ENCODE assay signal across 34 cellular contexts in the genomic region with DNA sequence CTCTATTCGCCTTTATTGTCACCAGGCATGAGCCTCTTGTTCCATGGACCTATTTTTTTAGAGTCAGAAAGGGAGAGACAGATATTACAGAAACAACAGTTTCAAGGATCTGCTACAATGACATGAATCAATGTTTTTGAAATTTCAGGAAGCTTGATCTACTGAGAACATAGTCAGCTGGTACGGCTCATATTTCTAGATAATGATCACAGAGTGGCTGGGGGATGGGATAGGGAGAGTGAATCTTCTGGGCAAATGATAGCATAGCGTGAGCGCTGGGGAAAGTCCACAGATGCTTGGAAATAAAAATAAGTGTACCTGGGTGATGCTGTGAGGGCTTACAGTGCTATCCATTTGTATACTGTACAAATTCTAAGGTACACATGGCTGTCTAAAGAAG.
A peak's percentile ranks its signal among the peaks of the same experiment; 100 is the strongest.
DNase-seq lines count a peak whose midpoint lies in the region; ATAC-seq and TF ChIP-seq lines count a peak whose summit lies in the region.
"Had no signal": no experiment of that assay in that cellular context is flagged by ENCODE, and none has a peak within 500 bp of the region (broad histone marks: within the 10 kb centered on the region; RNA-seq: fewer than 3 reads in every experiment).

No MANE protein-coding gene starts in this region.

- TF ChIP-seq POLR2A in vagina (IDR thresholded peaks at IDR 0.05): no peak

- peaks cover 24% of the 10 kb centered on the region for H3K4me1 ChIP-seq in vagina
- H3K4me1 ChIP-seq: left lung had no signal

- no peaks in the 10 kb centered on the region for H3K27me3 Mint-ChIP-seq in activated B cell treated with CpG ODN at 0.5 μM for 24 hours

- no peaks in the 10 kb centered on the region for H3K27me3 ChIP-seq in vagina
- H3K27me3 ChIP-seq: left lung, right lobe of liver had no signal

- TF ChIP-seq CTCF in activated B cell treated with CpG ODN at 0.5 μM for 24 hours (IDR thresholded peaks at IDR 0.05) (no peak), vagina (IDR thresholded peaks at IDR 0.05) (no peak)

- intact Hi-C loops in activated B cell treated with CpG ODN at 0.5 μM for 24 hours (cut with micrococcal nuclease): no loop called here
- intact Hi-C loops in vagina (cut with DNase I): no loop called here

- POLR2A ChIA-PET in activated B cell treated with CpG ODN at 0.5 μM for 24 hours (lab: Charles Lee): no interaction called here

- no peaks in the 10 kb centered on the region for H3K9me3 ChIP-seq in vagina
- H3K9me3 ChIP-seq: left lung, right lobe of liver had no signal

- peak overlapping the region; percentile 15 for H3K27ac Mint-ChIP-seq in activated B cell treated with CpG ODN at 0.5 μM for 24 hours
- H3K27ac Mint-ChIP-seq: activated naive CD4-positive, alpha-beta T cell treated with anti-CD3 and anti-CD28 coated beads, Interleukin-2, amount 50 U/mL, for 24 hours; GM23338; HFFc6; natural killer cell treated with Interleukin-12 subunit alpha and Interleukin-12 subunit beta and Interleukin-15 and Interleukin-18, amount 100 ng/mL, for 72 hours; WTC11 had no signal

- H3K4me3 ChIP-seq in vagina: no peak overlapping the region
- H3K4me3 ChIP-seq: GM23338, hepatocyte, left lung, PC-9, right lobe of liver had no signal

- no peaks in the 10 kb centered on the region for H3K36me3 ChIP-seq in vagina
- H3K36me3 ChIP-seq: left lung, right lobe of liver had no signal

- no peak for ATAC-seq in activated B cell treated with CpG ODN at 0.5 μM for 24 hours (ENCODE audit: low read depth)
- ATAC-seq in HG03571 (IDR thresholded peaks at IDR 0.05; ENCODE audit: unreplicated experiment): no peak
- ATAC-seq: GM23338; left lung; natural killer cell treated with Interleukin-12 subunit alpha and Interleukin-12 subunit beta and Interleukin-15 and Interleukin-18, amount 100 ng/mL, for 72 hours; right lobe of liver; WTC11 had no signal

- CTCF ChIA-PET in activated B cell treated with CpG ODN at 0.5 μM for 24 hours (lab: Charles Lee): interaction anchor here (1.1 kb wide), 1 partner anchor 12 kb away, joined by 3 read pairs; no protein-coding TSS in a partner anchor

- peaks cover 60% of the 10 kb centered on the region for H3K4me1 Mint-ChIP-seq in activated B cell treated with CpG ODN at 0.5 μM for 24 hours
- H3K4me1 Mint-ChIP-seq: activated naive CD4-positive, alpha-beta T cell treated with anti-CD3 and anti-CD28 coated beads, Interleukin-2, amount 50 U/mL, for 24 hours; GM23338; WTC11 had no signal

- no peak overlapping the region for H3K4me3 Mint-ChIP-seq in activated B cell treated with CpG ODN at 0.5 μM for 24 hours
- H3K4me3 Mint-ChIP-seq: activated naive CD4-positive, alpha-beta T cell treated with anti-CD3 and anti-CD28 coated beads, Interleukin-2, amount 50 U/mL, for 24 hours; GM23338; HFFc6; natural killer cell treated with Interleukin-12 subunit alpha and Interleukin-12 subunit beta and Interleukin-15 and Interleukin-18, amount 100 ng/mL, for 72 hours; WTC11 had no signal

- peaks cover 71% of the 10 kb centered on the region for H3K36me3 Mint-ChIP-seq in activated B cell treated with CpG ODN at 0.5 μM for 24 hours (ENCODE audit: low read depth)
- H3K36me3 Mint-ChIP-seq: activated naive CD4-positive, alpha-beta T cell treated with anti-CD3 and anti-CD28 coated beads, Interleukin-2, amount 50 U/mL, for 24 hours; natural killer cell treated with Interleukin-12 subunit alpha and Interleukin-12 subunit beta and Interleukin-15 and Interleukin-18, amount 100 ng/mL, for 72 hours; WTC11 had no signal

- DNase-seq in NCI-H2171 treated with DMSO at 0.1 percent for 48 hours (lab: John Stamatoyannopoulos, UW) (peak; percentile 51), NCI-H2171 (lab: John Stamatoyannopoulos, UW) (no peak), activated B cell treated with CpG ODN at 0.5 μM for 24 hours (no peak), myocyte (ENCODE audit: low read depth) (peak; percentile 32), vagina (ENCODE audit: extremely low spot score in 2 of 2) (no peak), cerebellum (ENCODE audit: low spot score) (no peak)
- no peak for DNase-seq in stimulated activated CD4-positive, alpha-beta T cell treated with anti-CD3 and anti-CD28 coated beads, Interleukin-1b, Interleukin-23, amount 100 ng/mL, for 48 hours
- DNase-seq: activated CD4-positive, alpha-beta T cell treated with anti-CD3 and anti-CD28 coated beads, Interleukin-2, amount 50 U/mL, for 48 hours; activated CD8-positive, alpha-beta memory T cell treated with anti-CD3 and anti-CD28 coated beads, Interleukin-2, amount 50 U/mL, for 4 hours; aorta; central memory CD4-positive, alpha-beta T cell; DMS53; foreskin melanocyte; GDM1; HFFc6; left lung; midbrain; NCI-H1930; NCI-H446 treated with DMSO at 0.1 percent for 48 hours; PC-9; posterior cingulate gyrus; right lobe of liver; SHP77; SW 1271; T1000; trophoblast cell had no signal

- no peaks in the 10 kb centered on the region for H3K9me3 Mint-ChIP-seq in activated B cell treated with CpG ODN at 0.5 μM for 24 hours
- H3K9me3 Mint-ChIP-seq: activated naive CD4-positive, alpha-beta T cell treated with anti-CD3 and anti-CD28 coated beads, Interleukin-2, amount 50 U/mL, for 24 hours; GM23338; natural killer cell treated with Interleukin-12 subunit alpha and Interleukin-12 subunit beta and Interleukin-15 and Interleukin-18, amount 100 ng/mL, for 72 hours; WTC11 had no signal

- peak overlapping the region; percentile 15 for H3K27ac ChIP-seq in vagina
- H3K27ac ChIP-seq: 22Rv1, hepatocyte, KMS-11, left lung, PC-9, right lobe of liver had no signal

Comparison
In these comparisons a context has a peak if more than half of its experiments do, and no peak if none do; other contexts are left out.
1. DNase-seq: peak in NCI-H2171 treated with DMSO at 0.1 percent for 48 hours (single experiment) and myocyte (single experiment); none in NCI-H2171 (single experiment), activated B cell treated with CpG ODN at 0.5 μM for 24 hours (single experiment), vagina (0 of 2), stimulated activated CD4-positive, alpha-beta T cell treated with anti-CD3 and anti-CD28 coated beads, Interleukin-1b, Interleukin-23, amount 100 ng/mL, for 48 hours (single experiment) and cerebellum (single experiment).